Comparison of ENCODE assay signal across 1 cellular context in the genomic region with DNA sequence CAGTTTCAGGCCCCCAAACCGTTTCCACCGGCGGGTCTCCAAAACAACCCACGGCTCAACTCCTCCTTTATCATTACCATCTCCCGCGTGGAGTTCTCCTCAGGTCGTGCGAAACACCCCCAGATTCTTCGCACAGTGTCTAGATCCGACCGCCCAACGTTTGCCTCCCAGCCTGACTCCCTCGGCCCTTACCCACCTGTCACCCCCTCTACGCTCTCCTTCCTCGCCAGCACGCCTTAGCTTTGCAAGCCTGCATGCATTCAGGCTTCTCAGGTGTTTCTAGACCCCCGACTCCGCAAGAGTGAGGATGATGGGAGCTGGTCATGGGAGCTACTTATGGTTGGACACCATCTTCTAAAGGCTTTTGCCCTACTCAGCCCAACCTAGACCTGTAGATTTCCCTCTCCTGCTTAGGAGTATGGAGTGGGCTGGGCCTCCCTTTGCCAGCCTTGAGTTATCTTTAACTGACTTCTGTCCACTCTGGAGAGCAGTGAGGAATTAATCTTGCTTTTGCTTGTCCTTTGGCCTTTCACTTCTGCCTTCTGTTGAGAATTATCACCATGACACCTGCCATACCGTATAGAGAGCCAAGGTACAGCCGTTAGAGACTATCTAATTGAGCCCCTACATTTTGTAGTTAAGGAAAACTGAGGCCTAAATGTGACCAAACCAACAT.
A peak's percentile ranks its signal among the peaks of the same experiment; 100 is the strongest.
TF ChIP-seq lines count a peak whose summit lies in the region.

No MANE protein-coding gene starts in this region.

TF ChIP-seq in K562, 482 proteins besides CTCF, POLR2A, EP300 and RAD21 (continued from another document and continues in another):
- TF ChIP-seq ZNF311 (CRISPR knock-in tag; IDR thresholded peaks at IDR 0.05) (no peak), POLR3A (IDR thresholded peaks at IDR 0.05; ENCODE audit: borderline replicate concordance, extremely low read depth, insufficient read depth, insufficient read length) (no peak), CTBP1 (IDR thresholded peaks at IDR 0.05; ENCODE audit: borderline replicate concordance) (no peak), IFI16 (CRISPR knock-in tag; IDR thresholded peaks at IDR 0.05) (no peak), CHD4 (IDR thresholded peaks at IDR 0.05; ENCODE audit: insufficient read depth, insufficient replicate concordance, low read depth, low read length, poor library complexity, severe bottlenecking) (no peak), ZNF274 (IDR thresholded peaks at IDR 0.05; ENCODE audit: borderline replicate concordance, low read depth, low read length) (no peak), ZNF280A (IDR thresholded peaks at IDR 0.05; ENCODE audit: low read depth, partially characterized antibody) (no peak), HNRNPUL1 (IDR thresholded peaks at IDR 0.05; ENCODE audit: low read length) (no peak), LEF1 (IDR thresholded peaks at IDR 0.05) (no peak), ZNF217 (CRISPR knock-in tag; IDR thresholded peaks at IDR 0.05) (no peak), THRAP3 (IDR thresholded peaks at IDR 0.05; ENCODE audit: borderline replicate concordance) (no peak), UBTF (IDR thresholded peaks at IDR 0.05; ENCODE audit: borderline replicate concordance in 1 of 2, low read depth in 2 of 2, low read length in 2 of 2) (no peak), PPARD (CRISPR knock-in tag; IDR thresholded peaks at IDR 0.05) (no peak), ZNF347 (CRISPR knock-in tag; IDR thresholded peaks at IDR 0.05; ENCODE audit: low read depth) (no peak), ZNF707 (CRISPR knock-in tag; conservative IDR thresholded peaks at IDR 0.05) (no peak), TAF7 (tag; IDR thresholded peaks at IDR 0.05) (no peak), GATAD2A (IDR thresholded peaks at IDR 0.05) (no peak), BDP1 (IDR thresholded peaks at IDR 0.05; ENCODE audit: insufficient read depth, insufficient read length) (no peak), ARID1B (IDR thresholded peaks at IDR 0.05) (peak; percentile 89), ZNF133 (CRISPR knock-in tag; IDR thresholded peaks at IDR 0.05) (no peak), FOSL1 (tag; conservative IDR thresholded peaks at IDR 0.05) (no peak), CXXC5 (CRISPR knock-in tag; IDR thresholded peaks at IDR 0.05) (no peak), ZFX (CRISPR knock-in tag; IDR thresholded peaks at IDR 0.05) (peak; percentile 53; the same call in 1 of the 2 replicates), CCNT2 (IDR thresholded peaks at IDR 0.05; ENCODE audit: borderline replicate concordance, extremely low read depth, insufficient read length, low read depth, low read length) (no peak), ZNF239 (CRISPR knock-in tag; IDR thresholded peaks at IDR 0.05) (no peak), ARNT (IDR thresholded peaks at IDR 0.05) (0 out of 4 replicates have a peak, but pooled peaks of 1 of the 2 experiments have one; percentile 65), RAD51 (IDR thresholded peaks at IDR 0.05; ENCODE audit: borderline replicate concordance, low read depth) (0 out of 2 replicates have a peak, but pooled peaks have one; percentile 4), ZBTB43 (CRISPR knock-in tag; IDR thresholded peaks at IDR 0.05) (0 out of 2 replicates have a peak, but pooled peaks have one; percentile 59), HMGN3 (IDR thresholded peaks at IDR 0.05; ENCODE audit: borderline replicate concordance, extremely low read depth, insufficient read length, low read depth, low read length) (no peak), ZNF134 (CRISPR knock-in tag; conservative IDR thresholded peaks at IDR 0.05) (no peak), RNF219 (CRISPR knock-in tag; IDR thresholded peaks at IDR 0.05) (no peak), MYC (IDR thresholded peaks at IDR 0.05; ENCODE audit: low read depth, low read length) (no peak; the same call in 1 of the 2 replicates), MYC (CRISPR knock-in tag; IDR thresholded peaks at IDR 0.05; ENCODE audit: borderline replicate concordance, low read depth) (no peak), MAZ (CRISPR knock-in tag; conservative IDR thresholded peaks at IDR 0.05 in 1 of 2, IDR thresholded peaks at IDR 0.05 in 1 of 2) (no peak), MTF1 (CRISPR knock-in tag; IDR thresholded peaks at IDR 0.05; ENCODE audit: borderline replicate concordance) (no peak), MAFG (tag; conservative IDR thresholded peaks at IDR 0.05) (no peak), CBX2 (IDR thresholded peaks at IDR 0.05; ENCODE audit: insufficient read depth, low read length, poor library complexity, severe bottlenecking) (no peak), ADNP (tag; IDR thresholded peaks at IDR 0.05) (no peak), ZSCAN29 (IDR thresholded peaks at IDR 0.05) (no peak), MTA3 (IDR thresholded peaks at IDR 0.05; ENCODE audit: borderline replicate concordance) (0 out of 2 replicates have a peak, but pooled peaks have one; percentile 30), IRF9 (tag; IDR thresholded peaks at IDR 0.05) (no peak), ATF1 (CRISPR knock-in tag; IDR thresholded peaks at IDR 0.05) (no peak), ATF1 (tag; IDR thresholded peaks at IDR 0.05) (no peak), CSDE1 (IDR thresholded peaks at IDR 0.05) (no peak), ZNF324 (CRISPR knock-in tag; IDR thresholded peaks at IDR 0.05) (no peak), KDM2B (CRISPR knock-in tag; IDR thresholded peaks at IDR 0.05) (no peak), SIRT6 (IDR thresholded peaks at IDR 0.05; ENCODE audit: low read depth, low read length) (no peak), KLF10 (CRISPR knock-in tag; IDR thresholded peaks at IDR 0.05) (no peak), THRA (IDR thresholded peaks at IDR 0.05) (no peak)
- TF ChIP-seq, protein P1, sequence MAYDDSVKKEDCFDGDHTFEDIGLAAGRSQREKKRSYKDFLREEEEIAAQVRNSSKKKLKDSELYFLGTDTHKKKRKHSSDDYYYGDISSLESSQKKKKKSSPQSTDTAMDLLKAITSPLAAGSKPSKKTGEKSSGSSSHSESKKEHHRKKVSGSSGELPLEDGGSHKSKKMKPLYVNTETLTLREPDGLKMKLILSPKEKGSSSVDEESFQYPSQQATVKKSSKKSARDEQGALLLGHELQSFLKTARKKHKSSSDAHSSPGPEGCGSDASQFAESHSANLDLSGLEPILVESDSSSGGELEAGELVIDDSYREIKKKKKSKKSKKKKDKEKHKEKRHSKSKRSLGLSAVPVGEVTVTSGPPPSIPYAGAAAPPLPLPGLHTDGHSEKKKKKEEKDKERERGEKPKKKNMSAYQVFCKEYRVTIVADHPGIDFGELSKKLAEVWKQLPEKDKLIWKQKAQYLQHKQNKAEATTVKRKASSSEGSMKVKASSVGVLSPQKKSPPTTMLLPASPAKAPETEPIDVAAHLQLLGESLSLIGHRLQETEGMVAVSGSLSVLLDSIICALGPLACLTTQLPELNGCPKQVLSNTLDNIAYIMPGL (CRISPR knock-in tag; IDR thresholded peaks at IDR 0.05), result no peak
- TF ChIP-seq, protein P2, sequence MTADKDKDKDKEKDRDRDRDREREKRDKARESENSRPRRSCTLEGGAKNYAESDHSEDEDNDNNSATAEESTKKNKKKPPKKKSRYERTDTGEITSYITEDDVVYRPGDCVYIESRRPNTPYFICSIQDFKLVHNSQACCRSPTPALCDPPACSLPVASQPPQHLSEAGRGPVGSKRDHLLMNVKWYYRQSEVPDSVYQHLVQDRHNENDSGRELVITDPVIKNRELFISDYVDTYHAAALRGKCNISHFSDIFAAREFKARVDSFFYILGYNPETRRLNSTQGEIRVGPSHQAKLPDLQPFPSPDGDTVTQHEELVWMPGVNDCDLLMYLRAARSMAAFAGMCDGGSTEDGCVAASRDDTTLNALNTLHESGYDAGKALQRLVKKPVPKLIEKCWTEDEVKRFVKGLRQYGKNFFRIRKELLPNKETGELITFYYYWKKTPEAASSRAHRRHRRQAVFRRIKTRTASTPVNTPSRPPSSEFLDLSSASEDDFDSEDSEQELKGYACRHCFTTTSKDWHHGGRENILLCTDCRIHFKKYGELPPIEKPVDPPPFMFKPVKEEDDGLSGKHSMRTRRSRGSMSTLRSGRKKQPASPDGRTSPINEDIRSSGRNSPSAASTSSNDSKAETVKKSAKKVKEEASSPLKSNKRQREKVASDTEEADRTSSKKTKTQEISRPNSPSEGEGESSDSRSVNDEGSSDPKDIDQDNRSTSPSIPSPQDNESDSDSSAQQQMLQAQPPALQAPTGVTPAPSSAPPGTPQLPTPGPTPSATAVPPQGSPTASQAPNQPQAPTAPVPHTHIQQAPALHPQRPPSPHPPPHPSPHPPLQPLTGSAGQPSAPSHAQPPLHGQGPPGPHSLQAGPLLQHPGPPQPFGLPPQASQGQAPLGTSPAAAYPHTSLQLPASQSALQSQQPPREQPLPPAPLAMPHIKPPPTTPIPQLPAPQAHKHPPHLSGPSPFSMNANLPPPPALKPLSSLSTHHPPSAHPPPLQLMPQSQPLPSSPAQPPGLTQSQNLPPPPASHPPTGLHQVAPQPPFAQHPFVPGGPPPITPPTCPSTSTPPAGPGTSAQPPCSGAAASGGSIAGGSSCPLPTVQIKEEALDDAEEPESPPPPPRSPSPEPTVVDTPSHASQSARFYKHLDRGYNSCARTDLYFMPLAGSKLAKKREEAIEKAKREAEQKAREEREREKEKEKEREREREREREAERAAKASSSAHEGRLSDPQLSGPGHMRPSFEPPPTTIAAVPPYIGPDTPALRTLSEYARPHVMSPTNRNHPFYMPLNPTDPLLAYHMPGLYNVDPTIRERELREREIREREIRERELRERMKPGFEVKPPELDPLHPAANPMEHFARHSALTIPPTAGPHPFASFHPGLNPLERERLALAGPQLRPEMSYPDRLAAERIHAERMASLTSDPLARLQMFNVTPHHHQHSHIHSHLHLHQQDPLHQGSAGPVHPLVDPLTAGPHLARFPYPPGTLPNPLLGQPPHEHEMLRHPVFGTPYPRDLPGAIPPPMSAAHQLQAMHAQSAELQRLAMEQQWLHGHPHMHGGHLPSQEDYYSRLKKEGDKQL (CRISPR knock-in tag; IDR thresholded peaks at IDR 0.05; ENCODE audit: borderline replicate concordance), result no peak
